19 cellular contexts compared by ENCODE assay signal in genomic region chr6:22045261-22045912, GRCh38.
DNase-seq lines count a peak whose midpoint lies in the region; ATAC-seq and TF ChIP-seq lines count a peak whose summit lies in the region.
"Had no signal": no experiment of that assay in that cellular context is flagged by ENCODE, and none has a peak within 500 bp of the region (broad histone marks: within the 10 kb centered on the region; RNA-seq: fewer than 3 reads in every experiment).

No MANE protein-coding gene starts in this region.

- no peak overlapping the region for H3K27ac ChIP-seq in CD4-positive, alpha-beta T cell (ENCODE audit: low read depth, low read length)
- no peak overlapping the region for H3K27ac ChIP-seq in endodermal cell (ENCODE audit: low read depth, low read length)
- H3K27ac ChIP-seq: 22Rv1, BLaER1 had no signal

- H3K9ac ChIP-seq in endodermal cell (ENCODE audit: extremely low read depth, low read length, poor library complexity, severe bottlenecking), result no peak overlapping the region
- H3K9ac ChIP-seq: BLaER1 had no signal

- CTCF ChIA-PET in CD4-positive, alpha-beta T cell (lab: Charles Lee), result no interaction called here

- H3K27me3 Mint-ChIP-seq in CD4-positive, alpha-beta T cell, result no peaks in the 10 kb centered on the region
- H3K27me3 Mint-ChIP-seq in endodermal cell (ENCODE audit: insufficient read depth) (no peaks in the 10 kb centered on the region), CD14-positive monocyte (ENCODE audit: low read depth in 3 of 3) (no peaks in the 10 kb centered on the region), chondrocyte (ENCODE audit: low read depth) (no peaks in the 10 kb centered on the region)

- H3K9me3 ChIP-seq in CD4-positive, alpha-beta T cell (ENCODE audit: control insufficient read depth, low read length), result no peaks in the 10 kb centered on the region
- H3K9me3 ChIP-seq in endodermal cell (ENCODE audit: control insufficient read depth, low read length), result peaks cover 8% of the 10 kb centered on the region

- H3K9me3 Mint-ChIP-seq in CD4-positive, alpha-beta T cell, result peaks cover 3% of the 10 kb centered on the region
- peaks cover 5% of the 10 kb centered on the region for H3K9me3 Mint-ChIP-seq in endodermal cell
- H3K9me3 Mint-ChIP-seq in CD14-positive monocyte, result peaks cover 2 to 11% (median 6%) of the 10 kb centered on the region in 7 donors
- peaks cover 5% of the 10 kb centered on the region for H3K9me3 Mint-ChIP-seq in chondrocyte (ENCODE audit: low read depth)

- intact Hi-C loops in CD4-positive, alpha-beta T cell (cut with DNase I, micrococcal nuclease), result loop anchor here in 1 of 2 experiments (2.0 to 5.0 kb wide), 2 partner anchors 17 to 102 kb away; no protein-coding TSS in a partner anchor
- intact Hi-C loops in CD14-positive monocyte (cut with micrococcal nuclease), result no loop called here

- H3K36me3 ChIP-seq in endodermal cell (ENCODE audit: control insufficient read depth, insufficient read depth, low read length), result peaks cover 71% of the 10 kb centered on the region

- no peaks in the 10 kb centered on the region for H3K36me3 Mint-ChIP-seq in CD4-positive, alpha-beta T cell (ENCODE audit: low read depth)
- peaks cover 40% of the 10 kb centered on the region for H3K36me3 Mint-ChIP-seq in endodermal cell (ENCODE audit: low read depth)
- no peaks in the 10 kb centered on the region for H3K36me3 Mint-ChIP-seq in CD14-positive monocyte
- peaks cover 6% of the 10 kb centered on the region for H3K36me3 Mint-ChIP-seq in chondrocyte (ENCODE audit: low read depth)

- peak overlapping the region; percentile 2; the same call in 1 of the 2 replicates for H3K4me3 ChIP-seq in Jurkat, Clone E6-1 (ENCODE audit: low read length)
- H3K4me3 ChIP-seq in endodermal cell (ENCODE audit: low read length), result no peak overlapping the region
- H3K4me3 ChIP-seq: BLaER1 had no signal

- TF ChIP-seq CTCF in CD4-positive, alpha-beta T cell (IDR thresholded peaks at IDR 0.05), result no peak
- TF ChIP-seq CTCF in endodermal cell (conservative IDR thresholded peaks at IDR 0.05), result no peak
- TF ChIP-seq CTCF in CD14-positive monocyte (IDR thresholded peaks at IDR 0.05), result no peak
- TF ChIP-seq CTCF in chondrocyte (IDR thresholded peaks at IDR 0.05), result no peak

- 93 to 95% methylated on average over 2 to 3 of the region's 3 CpGs for WGBS in endodermal cell (ENCODE audit: insufficient coverage in 1 of 2, insufficient read length in 1 of 2), 2 experiments

- H3K4me3 Mint-ChIP-seq in CD4-positive, alpha-beta T cell, result peak overlapping the region; percentile 3
- H3K4me3 Mint-ChIP-seq in endodermal cell, result no peak overlapping the region
- H3K4me3 Mint-ChIP-seq in CD14-positive monocyte, result no peak overlapping the region
- no peak overlapping the region for H3K4me3 Mint-ChIP-seq in chondrocyte (ENCODE audit: unreplicated experiment)

- peak overlapping the region; percentile 32 for H3K27ac Mint-ChIP-seq in CD4-positive, alpha-beta T cell
- H3K27ac Mint-ChIP-seq in endodermal cell, result peak overlapping the region; percentile 26
- no peak overlapping the region for H3K27ac Mint-ChIP-seq in CD14-positive monocyte
- no peak overlapping the region for H3K27ac Mint-ChIP-seq in chondrocyte (ENCODE audit: unreplicated experiment)

- H3K4me1 ChIP-seq in endodermal cell (ENCODE audit: control insufficient read depth, insufficient read depth, low read length), result no peaks in the 10 kb centered on the region

- DNase-seq in NCI-H748 (lab: John Stamatoyannopoulos, UW; ENCODE audit: unreplicated experiment) (peak; percentile 52), NCI-H748 treated with DMSO at 0.1 percent for 48 hours (lab: John Stamatoyannopoulos, UW) (no peak), endodermal cell (no peak), CD14-positive monocyte (ENCODE audit: low spot score) (no peak), chondrocyte (ENCODE audit: low spot score) (no peak), medulla oblongata (ENCODE audit: extremely low spot score) (no peak)
- DNase-seq in CD4-positive, alpha-beta T cell, result no peak
- DNase-seq in Jurkat, Clone E6-1 (ENCODE audit: low read depth, low spot score), result peak; percentile 97
- DNase-seq: DMS79, GDM1, GOT3, KG1, MM.1S, NCI-H1930, NCI-H2171, NCI-H446 treated with DMSO at 0.1 percent for 48 hours, SIG-M5 had no signal

- POLR2A ChIA-PET in CD4-positive, alpha-beta T cell (lab: Charles Lee), result interaction anchor here (1.1 kb wide), 1 partner anchor 102 kb away, joined by 4 read pairs; no protein-coding TSS in a partner anchor

- H3K4me1 Mint-ChIP-seq in CD4-positive, alpha-beta T cell (ENCODE audit: low read depth), result peaks cover 7% of the 10 kb centered on the region
- H3K4me1 Mint-ChIP-seq in endodermal cell (peaks cover 10% of the 10 kb centered on the region), CD14-positive monocyte (peaks cover 4% of the 10 kb centered on the region), chondrocyte (ENCODE audit: low read depth) (peaks cover 12% of the 10 kb centered on the region)

- no peaks in the 10 kb centered on the region for H3K27me3 ChIP-seq in CD4-positive, alpha-beta T cell (ENCODE audit: control insufficient read depth, insufficient read depth, low read length)
- H3K27me3 ChIP-seq in endodermal cell (ENCODE audit: control insufficient read depth, insufficient read depth, low read length, poor library complexity, severe bottlenecking), result no peaks in the 10 kb centered on the region
- H3K27me3 ChIP-seq: BLaER1 had no signal

- ATAC-seq in CD4-positive, alpha-beta T cell (ENCODE audit: poor library complexity), result peak; percentile 76

Comparison
In these comparisons a context has a peak if more than half of its experiments do, and no peak if none do; other contexts are left out.
1. DNase-seq: peak in NCI-H748 (single experiment) and Jurkat, Clone E6-1 (single experiment); none in NCI-H748 treated with DMSO at 0.1 percent for 48 hours (single experiment), CD4-positive, alpha-beta T cell (0 of 10), endodermal cell (single experiment), CD14-positive monocyte (single experiment), chondrocyte (single experiment) and medulla oblongata (single experiment).
2. H3K27ac Mint-ChIP-seq: peak in CD4-positive, alpha-beta T cell (single experiment) and endodermal cell (single experiment); none in CD14-positive monocyte (0 of 7) and chondrocyte (single experiment).